ENCODE assay signal across 8 cellular contexts in genomic region chrX:49073641-49074575, GRCh38. TPM values are rescaled to one million over a fixed set of nuclear protein-coding genes. Genes with fewer than 3 reads are reported as not detected.
DNase-seq lines count a peak whose midpoint lies in the region; ATAC-seq, FAIRE-seq and TF ChIP-seq lines count a peak whose summit lies in the region.

A gene with protein sequence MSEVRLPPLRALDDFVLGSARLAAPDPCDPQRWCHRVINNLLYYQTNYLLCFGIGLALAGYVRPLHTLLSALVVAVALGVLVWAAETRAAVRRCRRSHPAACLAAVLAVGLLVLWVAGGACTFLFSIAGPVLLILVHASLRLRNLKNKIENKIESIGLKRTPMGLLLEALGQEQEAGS (minus strand): TSS chrX:49074002. CDS start chrX:49073987, 15 bp downstream.

- H2AK5ac ChIP-seq in neuronal stem cell (ENCODE audit: low read depth, low read length), result peak within 1 kb of the TSS; percentile 35

- H3K4me2 ChIP-seq in Loucy (ENCODE audit: low read depth, low read length, poor library complexity, severe bottlenecking) (peak within 1 kb of the TSS; percentile 78), neuronal stem cell (ENCODE audit: insufficient read depth, low read length, poor library complexity, severe bottlenecking) (peak within 1 kb of the TSS; percentile 62)

- H3K36me3 ChIP-seq in Loucy (ENCODE audit: insufficient read depth, low read length) (no peaks in the 10 kb centered on the region), SJSA1 (peaks cover 11% of the 10 kb centered on the region; the same call in 1 of the 2 replicates), neuronal stem cell (replicated peaks in 1 of 2; ENCODE audit: control insufficient read depth in 2 of 2, insufficient read depth in 2 of 2, low read length in 2 of 2) (peaks cover 0 to 31% of the 10 kb centered on the region in 2 donors), subcutaneous abdominal adipose tissue (ENCODE audit: control insufficient read depth in 5 of 5, insufficient read depth in 5 of 5, low read length in 5 of 5) (peaks cover 0 to 30% (median 24%) of the 10 kb centered on the region in 5 donors)

- peak within 1 kb of the TSS; percentile 43 for H3K23ac ChIP-seq in neuronal stem cell (ENCODE audit: low read depth, low read length, poor library complexity)

- no peaks in the 10 kb centered on the region for H4K20me1 ChIP-seq in Loucy (ENCODE audit: insufficient read depth, low read length, poor library complexity, severe bottlenecking)

- H3K79me1 ChIP-seq in neuronal stem cell (ENCODE audit: low read depth, low read length), result peaks cover 3% of the 10 kb centered on the region

- H3K9me3 ChIP-seq in Loucy (ENCODE audit: insufficient read depth, low read depth, low read length) (no peaks in the 10 kb centered on the region), SJSA1 (replicated peaks) (no peaks in the 10 kb centered on the region), neuronal stem cell (replicated peaks in 1 of 2; ENCODE audit: control insufficient read depth in 2 of 2, insufficient read depth in 1 of 2, low read depth in 1 of 2, low read length in 2 of 2) (no peaks in the 10 kb centered on the region), subcutaneous abdominal adipose tissue (ENCODE audit: control insufficient read depth in 5 of 5, low read length in 5 of 5) (peaks cover 0 to 5% (median 0%) of the 10 kb centered on the region in 5 donors)

- H3K4me3 ChIP-seq in Loucy (ENCODE audit: low read length, poor library complexity, severe bottlenecking) (peak within 1 kb of the TSS; percentile 96), SJSA1 (peak within 1 kb of the TSS; percentile 64), neuronal stem cell (ENCODE audit: low read length in 2 of 2) (peak within 1 kb of the TSS; percentile 88 to 95), subcutaneous abdominal adipose tissue (ENCODE audit: low read depth in 1 of 5, low read length in 5 of 5) (peak within 1 kb of the TSS; percentile 54 to 67 (median 58))

- no peak within 1 kb of the TSS for H2BK15ac ChIP-seq in neuronal stem cell (ENCODE audit: low read length)

- no peak within 1 kb of the TSS for H3K4ac ChIP-seq in neuronal stem cell (ENCODE audit: low read length)

- TF ChIP-seq CTCF in Loucy (conservative IDR thresholded peaks at IDR 0.05; ENCODE audit: low read length), result no peak

- peaks cover 12% of the 10 kb centered on the region; the same call in 1 of the 2 replicates for H3K79me2 ChIP-seq in Loucy (ENCODE audit: insufficient read depth, low read length)

- H3K27ac ChIP-seq in SJSA1, result peak within 1 kb of the TSS; percentile 76
- H3K27ac ChIP-seq in neuronal stem cell (replicated peaks; ENCODE audit: low read length), result no peak within 1 kb of the TSS
- peak within 1 kb of the TSS; percentile 46 for H3K27ac ChIP-seq in subcutaneous abdominal adipose tissue (ENCODE audit: low read depth, low read length)

- ATAC-seq in GM21576 (IDR thresholded peaks at IDR 0.05; ENCODE audit: unreplicated experiment), result peak; percentile 82

- no peak within 1 kb of the TSS for H4K8ac ChIP-seq in neuronal stem cell (ENCODE audit: low read depth, low read length)

- H3K4me1 ChIP-seq in Loucy (ENCODE audit: insufficient read depth, low read length, poor library complexity, severe bottlenecking), result peaks cover 2% of the 10 kb centered on the region
- H3K4me1 ChIP-seq in SJSA1 (replicated peaks), result peaks cover 5% of the 10 kb centered on the region
- H3K4me1 ChIP-seq in neuronal stem cell (ENCODE audit: control insufficient read depth in 2 of 2, insufficient read depth in 1 of 2, low read depth in 1 of 2, low read length in 2 of 2), result peaks cover 0 to 2% of the 10 kb centered on the region in 2 donors
- H3K4me1 ChIP-seq in subcutaneous abdominal adipose tissue (ENCODE audit: control insufficient read depth in 5 of 5, insufficient read depth in 5 of 5, low read length in 5 of 5), result peaks cover 2 to 33% (median 19%) of the 10 kb centered on the region in 5 donors

- H3K27me3 ChIP-seq in Loucy (ENCODE audit: insufficient read depth, low read length, poor library complexity, severe bottlenecking), result no peaks in the 10 kb centered on the region
- H3K27me3 ChIP-seq in SJSA1 (replicated peaks), result no peaks in the 10 kb centered on the region
- H3K27me3 ChIP-seq in neuronal stem cell (ENCODE audit: control insufficient read depth in 3 of 3, insufficient read depth in 3 of 3, low read depth in 1 of 3, low read length in 3 of 3), result no peaks in the 10 kb centered on the region
- peaks cover 0 to 3% (median 0%) of the 10 kb centered on the region in 5 donors for H3K27me3 ChIP-seq in subcutaneous abdominal adipose tissue (ENCODE audit: control insufficient read depth in 5 of 5, insufficient read depth in 4 of 5, low read length in 5 of 5)

- WGBS in neuronal stem cell (ENCODE audit: extremely low coverage in 2 of 2, insufficient read length in 2 of 2, insufficient replicate concordance in 1 of 2), 2 donors, result no CpG with 5 or more reads among the region's 61 CpGs

- H2BK12ac ChIP-seq in neuronal stem cell (ENCODE audit: low read length), result no peak within 1 kb of the TSS

- H3K9ac ChIP-seq in Loucy (ENCODE audit: low read depth, low read length, poor library complexity, severe bottlenecking), result peak within 1 kb of the TSS; percentile 83
- H3K9ac ChIP-seq in neuronal stem cell (ENCODE audit: low read depth, low read length, poor library complexity), result peak within 1 kb of the TSS; percentile 94
- peak within 1 kb of the TSS in 2 of 5 donors; percentile 62 for H3K9ac ChIP-seq in subcutaneous abdominal adipose tissue (ENCODE audit: low read length in 5 of 5)

- H2AFZ ChIP-seq in Loucy (ENCODE audit: low read length) (peak within 1 kb of the TSS; percentile 93), neuronal stem cell (ENCODE audit: low read length) (peak within 1 kb of the TSS; percentile 89)

- H2BK5ac ChIP-seq in neuronal stem cell (ENCODE audit: low read length), result no peak within 1 kb of the TSS

- H4K91ac ChIP-seq in neuronal stem cell (ENCODE audit: low read depth, low read length, poor library complexity), result no peak within 1 kb of the TSS

- H3K18ac ChIP-seq in neuronal stem cell (ENCODE audit: low read length), result peak within 1 kb of the TSS; percentile 31

- FAIRE-seq in frontal cortex (lab: Jason Lieb, UNC), result no peak

- H2BK120ac ChIP-seq in neuronal stem cell (ENCODE audit: low read depth, low read length), result no peak within 1 kb of the TSS

- H3K9me2 ChIP-seq in Loucy (replicated peaks; ENCODE audit: low read depth, low read length), result no peaks in the 10 kb centered on the region

- H3F3A ChIP-seq in Loucy (ENCODE audit: low read depth), result no peaks in the 10 kb centered on the region

- no peak within 1 kb of the TSS for H3K14ac ChIP-seq in neuronal stem cell (ENCODE audit: low read length)

- DNase-seq in D341Med (ENCODE audit: low spot score) (peak; percentile 91), SJSA1 (ENCODE audit: low read depth in 1 of 2, low spot score in 2 of 2) (peak; percentile 76 to 90), frontal cortex (ENCODE audit: low spot score in 2 of 2) (peak; percentile 91 to 94), neuronal stem cell (ENCODE audit: low spot score) (peak; percentile 74)
- peak; percentile 87 for DNase-seq in activated naive CD4-positive, alpha-beta T cell treated with anti-CD3 and anti-CD28 coated beads, Interleukin-2, amount 50 U/mL, for 16 hours

RNA-seq across cellular contexts. Expression of the gene that starts here (rescaled TPM):
- total RNA-seq in SJSA1 (2014; rRNA removed; shearing (Covaris generic)), result 5.0 and 5.6 TPM in 2 replicates
- 6.1 TPM for total RNA-seq in frontal cortex
- polyA plus RNA-seq in neuronal stem cell (2013, experiment 1 of 2), result 91.4 TPM
- 93.5 TPM for polyA plus RNA-seq in neuronal stem cell (2013, experiment 2 of 2)
